Comparison of ENCODE assay signal across 18 cellular contexts in genomic region chr16:2713985-2714774, GRCh38. TPM values are rescaled to one million over a fixed set of nuclear protein-coding genes. Genes with fewer than 3 reads are reported as not detected.
"Had no signal": no experiment of that assay in that cellular context is flagged by ENCODE, and none has a peak within 500 bp of the region (broad histone marks: within the 10 kb centered on the region; RNA-seq: fewer than 3 reads in every experiment).

No MANE protein-coding gene starts in this region.

- H3K36me3 Mint-ChIP-seq: activated CD8-positive, alpha-beta memory T cell treated with anti-CD3 and anti-CD28 coated beads, Interleukin-2, amount 10 ng/mL, durations not matched to agents 7 days and 5 days; activated naive CD8-positive, alpha-beta T cell; brain; neural progenitor cell had no signal

- H2AFZ ChIP-seq: neural progenitor cell had no signal

- H3K27ac Mint-ChIP-seq: activated CD8-positive, alpha-beta memory T cell treated with anti-CD3 and anti-CD28 coated beads, Interleukin-2, amount 10 ng/mL, durations not matched to agents 7 days and 5 days; brain; dendritic cell treated with granulocyte-macrophage colony-stimulating factor and Interleukin-4, amounts not matched to agents 40 ng/mL and 50 ng/mL, for 4 days; effector memory CD8-positive, alpha-beta T cell; neural progenitor cell had no signal

- ATAC-seq: activated CD4-positive, CD25-positive, alpha-beta regulatory T cell treated with anti-CD3 and anti-CD28 coated beads, Interleukin-2, amount 50 U/mL, for 24 hours; activated CD8-positive, alpha-beta memory T cell treated with anti-CD3 and anti-CD28 coated beads, Interleukin-2, amount 10 ng/mL, durations not matched to agents 7 days and 5 days had no signal

- H3K27me3 ChIP-seq: thyroid gland had no signal

- H3K9ac ChIP-seq: neural progenitor cell, parathyroid adenoma had no signal

- DNase-seq: activated CD8-positive, alpha-beta memory T cell treated with anti-CD3 and anti-CD28 coated beads, Interleukin-2, amount 10 ng/mL, durations not matched to agents 7 days and 5 days; activated effector memory CD4-positive, alpha-beta T cell treated with anti-CD3 and anti-CD28 coated beads, Interleukin-2, amount 50 U/mL, for 16 hours; activated T-cell treated with anti-CD3 and anti-CD28 coated beads, Interleukin-2, amount 50 U/mL, for 24 hours; amygdala; effector memory CD8-positive, alpha-beta T cell; hippocampal formation; retina; stimulated activated CD4-positive, alpha-beta T cell treated with anti-CD3 and anti-CD28 coated beads, Interleukin-4, amount 100 ng/mL, for 4 hours; thyroid gland had no signal

- H3K9me3 Mint-ChIP-seq: activated T-cell treated with anti-CD3 and anti-CD28 coated beads, Interleukin-2, amount 50 U/mL, for 24 hours; brain; dendritic cell treated with granulocyte-macrophage colony-stimulating factor and Interleukin-4, amounts not matched to agents 40 ng/mL and 50 ng/mL, for 4 days; effector memory CD8-positive, alpha-beta T cell; neural progenitor cell had no signal

- H3K4me3 ChIP-seq: neural progenitor cell, thyroid gland had no signal

- H3K4me2 ChIP-seq: neural progenitor cell had no signal

- H3K27me3 Mint-ChIP-seq: activated CD8-positive, alpha-beta memory T cell treated with anti-CD3 and anti-CD28 coated beads, Interleukin-2, amount 10 ng/mL, durations not matched to agents 7 days and 5 days; activated naive CD8-positive, alpha-beta T cell; effector memory CD8-positive, alpha-beta T cell had no signal

- H3K9me3 ChIP-seq: thyroid gland had no signal

- H3K36me3 ChIP-seq: neural progenitor cell, thyroid gland had no signal

- H3K27ac ChIP-seq: epithelial cell of prostate, neural progenitor cell, parathyroid adenoma, thyroid gland had no signal

- H3K4me1 Mint-ChIP-seq: brain had no signal

- H3K79me2 ChIP-seq: parathyroid adenoma had no signal

- H3K4me1 ChIP-seq: neural progenitor cell, parathyroid adenoma had no signal

- FAIRE-seq: urothelium cell line had no signal

- H3K4me3 Mint-ChIP-seq: activated CD8-positive, alpha-beta memory T cell treated with anti-CD3 and anti-CD28 coated beads, Interleukin-2, amount 10 ng/mL, durations not matched to agents 7 days and 5 days; activated T-cell treated with anti-CD3 and anti-CD28 coated beads, Interleukin-2, amount 50 U/mL, for 24 hours; dendritic cell treated with granulocyte-macrophage colony-stimulating factor and Interleukin-4, amounts not matched to agents 40 ng/mL and 50 ng/mL, for 4 days; effector memory CD8-positive, alpha-beta T cell had no signal

RNA-seq across cellular contexts. Expression of gene PRSS27, which starts 5.8 kb away (rescaled TPM):
- total RNA-seq: skeletal muscle tissue had no signal
